ENCODE assay signal across 1 cellular context in the genomic region with DNA sequence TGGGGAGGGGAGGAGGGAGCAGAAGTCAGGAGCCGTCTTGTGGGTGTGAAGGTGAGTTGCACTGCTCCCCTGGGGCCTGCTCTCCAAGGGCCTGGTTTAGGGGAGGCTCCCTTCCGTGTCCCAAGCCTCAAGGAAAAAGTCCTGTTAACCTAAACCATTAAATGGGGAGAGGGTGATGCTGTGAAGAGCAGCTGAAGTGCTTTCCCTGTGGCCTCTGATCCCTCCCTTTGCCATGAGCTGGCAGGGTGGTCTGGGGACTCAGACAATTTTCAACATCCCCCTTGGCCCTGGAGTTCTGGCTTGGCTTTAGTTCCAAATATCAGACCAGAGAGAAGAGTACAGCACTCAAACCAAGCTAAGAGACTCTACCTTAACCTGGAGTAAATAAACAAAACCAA.
TF ChIP-seq lines count a peak whose summit lies in the region.

No MANE protein-coding gene starts in this region.

TF ChIP-seq in SK-N-SH, 30 proteins besides CTCF, POLR2A, EP300 and RAD21 (continued from another document):
- TF ChIP-seq, protein P1, sequence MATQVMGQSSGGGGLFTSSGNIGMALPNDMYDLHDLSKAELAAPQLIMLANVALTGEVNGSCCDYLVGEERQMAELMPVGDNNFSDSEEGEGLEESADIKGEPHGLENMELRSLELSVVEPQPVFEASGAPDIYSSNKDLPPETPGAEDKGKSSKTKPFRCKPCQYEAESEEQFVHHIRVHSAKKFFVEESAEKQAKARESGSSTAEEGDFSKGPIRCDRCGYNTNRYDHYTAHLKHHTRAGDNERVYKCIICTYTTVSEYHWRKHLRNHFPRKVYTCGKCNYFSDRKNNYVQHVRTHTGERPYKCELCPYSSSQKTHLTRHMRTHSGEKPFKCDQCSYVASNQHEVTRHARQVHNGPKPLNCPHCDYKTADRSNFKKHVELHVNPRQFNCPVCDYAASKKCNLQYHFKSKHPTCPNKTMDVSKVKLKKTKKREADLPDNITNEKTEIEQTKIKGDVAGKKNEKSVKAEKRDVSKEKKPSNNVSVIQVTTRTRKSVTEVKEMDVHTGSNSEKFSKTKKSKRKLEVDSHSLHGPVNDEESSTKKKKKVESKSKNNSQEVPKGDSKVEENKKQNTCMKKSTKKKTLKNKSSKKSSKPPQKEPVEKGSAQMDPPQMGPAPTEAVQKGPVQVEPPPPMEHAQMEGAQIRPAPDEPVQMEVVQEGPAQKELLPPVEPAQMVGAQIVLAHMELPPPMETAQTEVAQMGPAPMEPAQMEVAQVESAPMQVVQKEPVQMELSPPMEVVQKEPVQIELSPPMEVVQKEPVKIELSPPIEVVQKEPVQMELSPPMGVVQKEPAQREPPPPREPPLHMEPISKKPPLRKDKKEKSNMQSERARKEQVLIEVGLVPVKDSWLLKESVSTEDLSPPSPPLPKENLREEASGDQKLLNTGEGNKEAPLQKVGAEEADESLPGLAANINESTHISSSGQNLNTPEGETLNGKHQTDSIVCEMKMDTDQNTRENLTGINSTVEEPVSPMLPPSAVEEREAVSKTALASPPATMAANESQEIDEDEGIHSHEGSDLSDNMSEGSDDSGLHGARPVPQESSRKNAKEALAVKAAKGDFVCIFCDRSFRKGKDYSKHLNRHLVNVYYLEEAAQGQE (IDR thresholded peaks at IDR 0.05; ENCODE audit: low read depth, low read length): no peak
- TF ChIP-seq, protein P2, sequence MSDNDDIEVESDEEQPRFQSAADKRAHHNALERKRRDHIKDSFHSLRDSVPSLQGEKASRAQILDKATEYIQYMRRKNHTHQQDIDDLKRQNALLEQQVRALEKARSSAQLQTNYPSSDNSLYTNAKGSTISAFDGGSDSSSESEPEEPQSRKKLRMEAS (IDR thresholded peaks at IDR 0.05; ENCODE audit: low read depth): no peak
- TF ChIP-seq TAF1 (IDR thresholded peaks at IDR 0.05; ENCODE audit: borderline replicate concordance, low read depth, low read length) (no peak), JUND (IDR thresholded peaks at IDR 0.05) (no peak), SIN3A (IDR thresholded peaks at IDR 0.05; ENCODE audit: borderline replicate concordance, low read depth, low read length) (no peak), GATA2 (CRISPR knock-in tag; IDR thresholded peaks at IDR 0.05) (no peak), ELF1 (IDR thresholded peaks at IDR 0.05) (no peak), MEF2A (IDR thresholded peaks at IDR 0.05; ENCODE audit: borderline replicate concordance, low read depth) (no peak), RXRA (IDR thresholded peaks at IDR 0.05; ENCODE audit: borderline replicate concordance, low read depth) (no peak), RFX5 (IDR thresholded peaks at IDR 0.05; ENCODE audit: low read length) (no peak), FOSL2 (IDR thresholded peaks at IDR 0.05; ENCODE audit: borderline replicate concordance, low read depth) (no peak), NRF1 (IDR thresholded peaks at IDR 0.05; ENCODE audit: low read depth, low read length) (no peak), GABPA (IDR thresholded peaks at IDR 0.05; ENCODE audit: low read depth) (no peak), SMC3 (IDR thresholded peaks at IDR 0.05; ENCODE audit: low read depth, low read length) (no peak)
- TF ChIP-seq, protein P3, sequence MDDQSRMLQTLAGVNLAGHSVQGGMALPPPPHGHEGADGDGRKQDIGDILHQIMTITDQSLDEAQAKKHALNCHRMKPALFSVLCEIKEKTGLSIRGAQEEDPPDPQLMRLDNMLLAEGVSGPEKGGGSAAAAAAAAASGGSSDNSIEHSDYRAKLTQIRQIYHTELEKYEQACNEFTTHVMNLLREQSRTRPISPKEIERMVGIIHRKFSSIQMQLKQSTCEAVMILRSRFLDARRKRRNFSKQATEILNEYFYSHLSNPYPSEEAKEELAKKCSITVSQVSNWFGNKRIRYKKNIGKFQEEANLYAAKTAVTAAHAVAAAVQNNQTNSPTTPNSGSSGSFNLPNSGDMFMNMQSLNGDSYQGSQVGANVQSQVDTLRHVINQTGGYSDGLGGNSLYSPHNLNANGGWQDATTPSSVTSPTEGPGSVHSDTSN (IDR thresholded peaks at IDR 0.05): no peak
- TF ChIP-seq, protein P4, sequence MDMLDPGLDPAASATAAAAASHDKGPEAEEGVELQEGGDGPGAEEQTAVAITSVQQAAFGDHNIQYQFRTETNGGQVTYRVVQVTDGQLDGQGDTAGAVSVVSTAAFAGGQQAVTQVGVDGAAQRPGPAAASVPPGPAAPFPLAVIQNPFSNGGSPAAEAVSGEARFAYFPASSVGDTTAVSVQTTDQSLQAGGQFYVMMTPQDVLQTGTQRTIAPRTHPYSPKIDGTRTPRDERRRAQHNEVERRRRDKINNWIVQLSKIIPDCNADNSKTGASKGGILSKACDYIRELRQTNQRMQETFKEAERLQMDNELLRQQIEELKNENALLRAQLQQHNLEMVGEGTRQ (IDR thresholded peaks at IDR 0.05; ENCODE audit: borderline replicate concordance, low read depth, low read length): no peak
- TF ChIP-seq, protein P5, sequence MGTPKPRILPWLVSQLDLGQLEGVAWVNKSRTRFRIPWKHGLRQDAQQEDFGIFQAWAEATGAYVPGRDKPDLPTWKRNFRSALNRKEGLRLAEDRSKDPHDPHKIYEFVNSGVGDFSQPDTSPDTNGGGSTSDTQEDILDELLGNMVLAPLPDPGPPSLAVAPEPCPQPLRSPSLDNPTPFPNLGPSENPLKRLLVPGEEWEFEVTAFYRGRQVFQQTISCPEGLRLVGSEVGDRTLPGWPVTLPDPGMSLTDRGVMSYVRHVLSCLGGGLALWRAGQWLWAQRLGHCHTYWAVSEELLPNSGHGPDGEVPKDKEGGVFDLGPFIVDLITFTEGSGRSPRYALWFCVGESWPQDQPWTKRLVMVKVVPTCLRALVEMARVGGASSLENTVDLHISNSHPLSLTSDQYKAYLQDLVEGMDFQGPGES (IDR thresholded peaks at IDR 0.05; ENCODE audit: low read depth, low read length): no peak
TF ChIP-seq in SK-N-SH: peak in this region for 0.
